In the genomic region with DNA sequence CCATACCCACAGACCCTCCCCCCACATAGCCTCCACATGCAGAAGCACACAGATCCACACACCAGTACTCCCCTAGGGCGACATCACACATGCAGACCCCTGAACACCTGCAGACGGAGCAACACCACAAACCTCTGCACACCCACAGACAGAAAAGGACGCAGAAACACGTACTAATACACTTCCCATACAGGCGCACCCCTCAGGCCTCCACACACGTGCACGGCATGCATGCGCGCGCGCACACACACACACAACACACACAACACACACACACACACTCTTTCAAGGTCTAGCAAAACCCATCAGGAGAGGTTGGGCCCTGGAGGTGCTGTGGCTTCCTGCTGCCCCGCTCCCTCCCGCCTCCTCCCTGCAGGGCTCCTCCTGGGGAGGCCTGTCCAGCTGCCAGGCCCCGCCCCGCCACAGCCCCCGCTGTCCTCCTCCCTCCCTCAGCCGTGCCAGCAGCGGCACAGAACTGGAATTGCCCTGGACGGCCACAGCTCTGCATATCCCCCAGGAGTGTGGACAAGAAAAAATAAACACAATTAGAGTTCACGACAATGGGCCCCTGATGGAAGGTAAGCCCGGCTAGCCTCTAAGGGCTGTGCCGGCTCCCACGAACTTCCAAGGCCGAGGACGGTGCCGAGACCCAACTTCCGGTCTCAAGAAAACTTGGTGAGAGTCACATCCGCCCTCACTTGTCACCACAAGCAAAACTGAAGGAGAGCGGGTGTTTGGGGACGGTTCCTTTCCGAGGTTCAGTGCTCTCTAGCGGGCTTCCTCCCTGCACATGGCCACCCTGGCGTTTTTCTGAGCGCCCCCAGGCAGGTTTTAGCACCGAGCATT, we compare ENCODE assay signal across 1 cellular context.
A peak's percentile ranks its signal among the peaks of the same experiment; 100 is the strongest.
TF ChIP-seq lines count a peak whose summit lies in the region.

No MANE protein-coding gene starts in this region.

TF ChIP-seq in HepG2, 621 proteins besides CTCF, POLR2A, EP300 and RAD21 (continued from another document and continues in another):
- TF ChIP-seq ZSCAN29 (CRISPR knock-in tag; conservative IDR thresholded peaks at IDR 0.05): 0 out of 2 replicates have a peak, but pooled peaks have one; percentile 55
- TF ChIP-seq, protein P1, sequence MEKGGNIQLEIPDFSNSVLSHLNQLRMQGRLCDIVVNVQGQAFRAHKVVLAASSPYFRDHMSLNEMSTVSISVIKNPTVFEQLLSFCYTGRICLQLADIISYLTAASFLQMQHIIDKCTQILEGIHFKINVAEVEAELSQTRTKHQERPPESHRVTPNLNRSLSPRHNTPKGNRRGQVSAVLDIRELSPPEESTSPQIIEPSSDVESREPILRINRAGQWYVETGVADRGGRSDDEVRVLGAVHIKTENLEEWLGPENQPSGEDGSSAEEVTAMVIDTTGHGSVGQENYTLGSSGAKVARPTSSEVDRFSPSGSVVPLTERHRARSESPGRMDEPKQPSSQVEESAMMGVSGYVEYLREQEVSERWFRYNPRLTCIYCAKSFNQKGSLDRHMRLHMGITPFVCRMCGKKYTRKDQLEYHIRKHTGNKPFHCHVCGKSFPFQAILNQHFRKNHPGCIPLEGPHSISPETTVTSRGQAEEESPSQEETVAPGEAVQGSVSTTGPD (CRISPR knock-in tag; IDR thresholded peaks at IDR 0.05): no peak; the same call in 1 of the 2 replicates
- TF ChIP-seq KLF6 (CRISPR knock-in tag; IDR thresholded peaks at IDR 0.05): peak; percentile 85
- TF ChIP-seq ZNF333 (CRISPR knock-in tag; IDR thresholded peaks at IDR 0.05; ENCODE audit: borderline replicate concordance): no peak
- TF ChIP-seq TAF15 (IDR thresholded peaks at IDR 0.05; ENCODE audit: low read depth, low read length, poor library complexity, severe bottlenecking): peak; percentile 47
- 0 out of 2 replicates have a peak, but pooled peaks have one; percentile 15 for TF ChIP-seq ZNF251 (CRISPR knock-in tag; IDR thresholded peaks at IDR 0.05)
- no peak; the same call in 1 of the 2 replicates for TF ChIP-seq REPIN1 (CRISPR knock-in tag; IDR thresholded peaks at IDR 0.05; ENCODE audit: borderline replicate concordance, low read depth)
- TF ChIP-seq, protein P2, sequence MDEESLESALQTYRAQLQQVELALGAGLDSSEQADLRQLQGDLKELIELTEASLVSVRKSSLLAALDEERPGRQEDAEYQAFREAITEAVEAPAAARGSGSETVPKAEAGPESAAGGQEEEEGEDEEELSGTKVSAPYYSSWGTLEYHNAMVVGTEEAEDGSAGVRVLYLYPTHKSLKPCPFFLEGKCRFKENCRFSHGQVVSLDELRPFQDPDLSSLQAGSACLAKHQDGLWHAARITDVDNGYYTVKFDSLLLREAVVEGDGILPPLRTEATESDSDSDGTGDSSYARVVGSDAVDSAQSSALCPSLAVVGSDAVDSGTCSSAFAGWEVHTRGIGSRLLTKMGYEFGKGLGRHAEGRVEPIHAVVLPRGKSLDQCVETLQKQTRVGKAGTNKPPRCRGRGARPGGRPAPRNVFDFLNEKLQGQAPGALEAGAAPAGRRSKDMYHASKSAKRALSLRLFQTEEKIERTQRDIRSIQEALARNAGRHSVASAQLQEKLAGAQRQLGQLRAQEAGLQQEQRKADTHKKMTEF (CRISPR knock-in tag; IDR thresholded peaks at IDR 0.05): peak; percentile 78
- TF ChIP-seq ZNF607 (CRISPR knock-in tag; IDR thresholded peaks at IDR 0.05; ENCODE audit: borderline replicate concordance): peak; percentile 10; the same call in 1 of the 2 replicates
- TF ChIP-seq, protein P3, sequence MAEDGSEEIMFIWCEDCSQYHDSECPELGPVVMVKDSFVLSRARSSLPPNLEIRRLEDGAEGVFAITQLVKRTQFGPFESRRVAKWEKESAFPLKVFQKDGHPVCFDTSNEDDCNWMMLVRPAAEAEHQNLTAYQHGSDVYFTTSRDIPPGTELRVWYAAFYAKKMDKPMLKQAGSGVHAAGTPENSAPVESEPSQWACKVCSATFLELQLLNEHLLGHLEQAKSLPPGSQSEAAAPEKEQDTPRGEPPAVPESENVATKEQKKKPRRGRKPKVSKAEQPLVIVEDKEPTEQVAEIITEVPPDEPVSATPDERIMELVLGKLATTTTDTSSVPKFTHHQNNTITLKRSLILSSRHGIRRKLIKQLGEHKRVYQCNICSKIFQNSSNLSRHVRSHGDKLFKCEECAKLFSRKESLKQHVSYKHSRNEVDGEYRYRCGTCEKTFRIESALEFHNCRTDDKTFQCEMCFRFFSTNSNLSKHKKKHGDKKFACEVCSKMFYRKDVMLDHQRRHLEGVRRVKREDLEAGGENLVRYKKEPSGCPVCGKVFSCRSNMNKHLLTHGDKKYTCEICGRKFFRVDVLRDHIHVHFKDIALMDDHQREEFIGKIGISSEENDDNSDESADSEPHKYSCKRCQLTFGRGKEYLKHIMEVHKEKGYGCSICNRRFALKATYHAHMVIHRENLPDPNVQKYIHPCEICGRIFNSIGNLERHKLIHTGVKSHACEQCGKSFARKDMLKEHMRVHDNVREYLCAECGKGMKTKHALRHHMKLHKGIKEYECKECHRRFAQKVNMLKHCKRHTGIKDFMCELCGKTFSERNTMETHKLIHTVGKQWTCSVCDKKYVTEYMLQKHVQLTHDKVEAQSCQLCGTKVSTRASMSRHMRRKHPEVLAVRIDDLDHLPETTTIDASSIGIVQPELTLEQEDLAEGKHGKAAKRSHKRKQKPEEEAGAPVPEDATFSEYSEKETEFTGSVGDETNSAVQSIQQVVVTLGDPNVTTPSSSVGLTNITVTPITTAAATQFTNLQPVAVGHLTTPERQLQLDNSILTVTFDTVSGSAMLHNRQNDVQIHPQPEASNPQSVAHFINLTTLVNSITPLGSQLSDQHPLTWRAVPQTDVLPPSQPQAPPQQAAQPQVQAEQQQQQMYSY (CRISPR knock-in tag; IDR thresholded peaks at IDR 0.05): 0 out of 2 replicates have a peak, but pooled peaks have one; percentile 50
- peak; percentile 53 for TF ChIP-seq POGK (CRISPR knock-in tag; conservative IDR thresholded peaks at IDR 0.05)
- TF ChIP-seq SUZ12 (IDR thresholded peaks at IDR 0.05; ENCODE audit: low read depth, low read length): no peak
- TF ChIP-seq KDM3A (CRISPR knock-in tag; IDR thresholded peaks at IDR 0.05; ENCODE audit: low read depth): no peak
- TF ChIP-seq ZNF501 (CRISPR knock-in tag; IDR thresholded peaks at IDR 0.05): no peak; the same call in 1 of the 2 replicates
- TF ChIP-seq GTF3A (CRISPR knock-in tag; conservative IDR thresholded peaks at IDR 0.05): no peak
- TF ChIP-seq U2AF1 (optimal IDR thresholded peaks at IDR 0.05; ENCODE audit: low read depth, low read length): no peak
- no peak for TF ChIP-seq TEAD2 (CRISPR knock-in tag; IDR thresholded peaks at IDR 0.05)
- TF ChIP-seq ZNF484 (CRISPR knock-in tag; IDR thresholded peaks at IDR 0.05; ENCODE audit: borderline replicate concordance, low read depth): no peak
- peak; percentile 89 for TF ChIP-seq ZNF747 (CRISPR knock-in tag; IDR thresholded peaks at IDR 0.05; ENCODE audit: borderline replicate concordance)
- TF ChIP-seq DMTF1 (CRISPR knock-in tag; IDR thresholded peaks at IDR 0.05): no peak
- no peak for TF ChIP-seq RFX3 (CRISPR knock-in tag; IDR thresholded peaks at IDR 0.05)
- peak; percentile 28; the same call in 1 of the 2 replicates for TF ChIP-seq RXRB (CRISPR knock-in tag; IDR thresholded peaks at IDR 0.05; ENCODE audit: borderline replicate concordance)
- TF ChIP-seq, protein P4, sequence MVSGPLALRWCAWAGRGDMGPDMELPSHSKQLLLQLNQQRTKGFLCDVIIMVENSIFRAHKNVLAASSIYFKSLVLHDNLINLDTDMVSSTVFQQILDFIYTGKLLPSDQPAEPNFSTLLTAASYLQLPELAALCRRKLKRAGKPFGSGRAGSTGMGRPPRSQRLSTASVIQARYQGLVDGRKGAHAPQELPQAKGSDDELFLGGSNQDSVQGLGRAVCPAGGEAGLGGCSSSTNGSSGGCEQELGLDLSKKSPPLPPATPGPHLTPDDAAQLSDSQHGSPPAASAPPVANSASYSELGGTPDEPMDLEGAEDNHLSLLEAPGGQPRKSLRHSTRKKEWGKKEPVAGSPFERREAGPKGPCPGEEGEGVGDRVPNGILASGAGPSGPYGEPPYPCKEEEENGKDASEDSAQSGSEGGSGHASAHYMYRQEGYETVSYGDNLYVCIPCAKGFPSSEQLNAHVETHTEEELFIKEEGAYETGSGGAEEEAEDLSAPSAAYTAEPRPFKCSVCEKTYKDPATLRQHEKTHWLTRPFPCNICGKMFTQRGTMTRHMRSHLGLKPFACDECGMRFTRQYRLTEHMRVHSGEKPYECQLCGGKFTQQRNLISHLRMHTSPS (CRISPR knock-in tag; IDR thresholded peaks at IDR 0.05; ENCODE audit: low read depth): peak; percentile 43; the same call in 1 of the 2 replicates
- no peak; the same call in none of the 2 replicates for TF ChIP-seq BCL6 (CRISPR knock-in tag; IDR thresholded peaks at IDR 0.05)
- no peak; the same call in 1 of the 2 replicates for TF ChIP-seq ZNF253 (CRISPR knock-in tag; IDR thresholded peaks at IDR 0.05; ENCODE audit: borderline replicate concordance)
- TF ChIP-seq NONO (IDR thresholded peaks at IDR 0.05): no peak
- TF ChIP-seq NONO (CRISPR knock-in tag; conservative IDR thresholded peaks at IDR 0.05): peak; percentile 85
- TF ChIP-seq ZNF878 (CRISPR knock-in tag; IDR thresholded peaks at IDR 0.05): no peak
- TF ChIP-seq TARDBP (CRISPR knock-in tag; IDR thresholded peaks at IDR 0.05): peak; percentile 59; the same call in 1 of the 2 replicates
- 0 out of 2 replicates have a peak, but pooled peaks have one; percentile 18 for TF ChIP-seq KIAA2018 (CRISPR knock-in tag; IDR thresholded peaks at IDR 0.05; ENCODE audit: borderline replicate concordance)
- no peak for TF ChIP-seq CHD2 (IDR thresholded peaks at IDR 0.05; ENCODE audit: low read depth, low read length)
- TF ChIP-seq ZNF569 (CRISPR knock-in tag; IDR thresholded peaks at IDR 0.05; ENCODE audit: borderline replicate concordance): no peak
